ENCODE assay signal across 9 cellular contexts in the genomic region with DNA sequence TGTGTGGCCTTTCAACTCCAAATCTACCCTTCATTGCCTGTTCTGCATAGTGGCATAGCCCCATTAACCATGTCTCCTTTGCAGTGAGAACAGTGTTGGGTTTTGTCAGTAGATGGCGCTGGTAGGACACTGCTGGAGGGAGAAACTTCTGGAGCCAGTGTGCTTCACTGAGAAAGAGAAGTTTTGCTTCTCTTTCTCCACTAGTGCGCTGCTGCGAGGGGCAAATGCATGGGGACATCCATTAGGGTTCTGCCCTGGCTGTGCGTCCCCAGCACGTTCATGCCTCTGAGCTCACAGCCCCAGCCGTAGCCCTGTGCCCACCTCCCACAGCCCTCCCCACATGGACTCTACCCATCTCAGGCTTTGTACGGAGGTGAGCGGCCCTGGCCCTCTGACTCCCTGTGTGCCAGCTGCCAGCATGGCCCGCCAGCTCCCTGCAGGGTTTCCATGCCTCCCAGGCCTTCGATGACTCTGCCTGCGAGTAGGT. TPM values are rescaled to one million over a fixed set of nuclear protein-coding genes. Genes with fewer than 3 reads are reported as not detected.
A peak's percentile ranks its signal among the peaks of the same experiment; 100 is the strongest.
DNase-seq lines count a peak whose midpoint lies in the region; ATAC-seq and TF ChIP-seq lines count a peak whose summit lies in the region.
"Had no signal": no experiment of that assay in that cellular context is flagged by ENCODE, and none has a peak within 500 bp of the region (broad histone marks: within the 10 kb centered on the region; RNA-seq: fewer than 3 reads in every experiment).

No MANE protein-coding gene starts in this region.

- H3K27me3 ChIP-seq in OCI-LY1 (ENCODE audit: insufficient read depth, low read length), result no peaks in the 10 kb centered on the region; the same call in 1 of the 2 replicates
- H3K27me3 ChIP-seq in esophagus muscularis mucosa, result no peaks in the 10 kb centered on the region

- no peak overlapping the region for H3K27ac Mint-ChIP-seq in natural killer cell
- H3K27ac Mint-ChIP-seq: activated naive CD4-positive, alpha-beta T cell treated with anti-CD3 and anti-CD28 coated beads, Interleukin-2, amount 50 U/mL, for 24 hours had no signal

- H3K4me3 Mint-ChIP-seq in natural killer cell, result no peak overlapping the region
- H3K4me3 Mint-ChIP-seq: activated naive CD4-positive, alpha-beta T cell treated with anti-CD3 and anti-CD28 coated beads, Interleukin-2, amount 50 U/mL, for 24 hours had no signal

- no peaks in the 10 kb centered on the region for H3K9me2 ChIP-seq in OCI-LY1 (ENCODE audit: low read depth, low read length)

- no peak for TF ChIP-seq EP300 in esophagus muscularis mucosa (IDR thresholded peaks at IDR 0.05)

- 0 out of 2 replicates have a peak, but pooled peaks cover 3% of the 10 kb centered on the region for H3K9me3 ChIP-seq in OCI-LY1 (ENCODE audit: low read length)
- no peaks in the 10 kb centered on the region for H3K9me3 ChIP-seq in esophagus muscularis mucosa

- H3K9me3 Mint-ChIP-seq in natural killer cell, result no peaks in the 10 kb centered on the region
- H3K9me3 Mint-ChIP-seq: activated naive CD4-positive, alpha-beta T cell treated with anti-CD3 and anti-CD28 coated beads, Interleukin-2, amount 50 U/mL, for 24 hours had no signal

- no peaks in the 10 kb centered on the region; the same call in 1 of the 2 replicates for H3K36me3 ChIP-seq in OCI-LY1 (ENCODE audit: insufficient read depth, low read length)
- H3K36me3 ChIP-seq in esophagus muscularis mucosa, result no peaks in the 10 kb centered on the region

- no peak overlapping the region for H3K4me3 ChIP-seq in OCI-LY1 (ENCODE audit: low read depth, low read length, poor library complexity, severe bottlenecking)
- no peak overlapping the region for H3K4me3 ChIP-seq in esophagus muscularis mucosa

- DNase-seq in DMS 273 (lab: John Stamatoyannopoulos, UW; ENCODE audit: unreplicated experiment), result peak; percentile 100
- peak; percentile 48 for DNase-seq in HuH-7.5 (ENCODE audit: low spot score)
- DNase-seq in activated CD8-positive, alpha-beta memory T cell treated with anti-CD3 and anti-CD28 coated beads, Interleukin-2, amount 50 U/mL, for 48 hours, result peak; percentile 76
- no peak for DNase-seq in esophagus muscularis mucosa (ENCODE audit: extremely low spot score)
- peak; percentile 38 for DNase-seq in natural killer cell
- peak; percentile 74 for DNase-seq in stimulated activated naive CD8-positive, alpha-beta T cell treated with anti-CD3 and anti-CD28 coated beads, Interleukin-15, Interleukin-2, amounts not matched to agents 100 U/mL and 50 U/mL, for 24 hours

- H3K4me1 ChIP-seq in OCI-LY1 (ENCODE audit: insufficient read depth, low read length, severe bottlenecking) (no peaks in the 10 kb centered on the region), esophagus muscularis mucosa (peaks cover 0 to 5% (median 4%) of the 10 kb centered on the region in 4 donors)

- 46% methylated on average over 11 of the region's 11 CpGs for WGBS in esophagus muscularis mucosa

- TF ChIP-seq CTCF in OCI-LY1 (IDR thresholded peaks at IDR 0.05; ENCODE audit: low read length) (peak; percentile 96), esophagus muscularis mucosa (IDR thresholded peaks at IDR 0.05) (peak; percentile 71 to 81 (median 81)), natural killer cell (IDR thresholded peaks at IDR 0.05) (peak; percentile 82)

- no peak overlapping the region for H2AFZ ChIP-seq in OCI-LY1 (ENCODE audit: low read length)

- ATAC-seq in natural killer cell, result peak; percentile 81 to 97 (median 86)
- ATAC-seq in stimulated activated naive CD8-positive, alpha-beta T cell treated with anti-CD3 and anti-CD28 coated beads, Interleukin-15, Interleukin-2, amounts not matched to agents 100 U/mL and 50 U/mL, for 24 hours, result peak; percentile 81
- ATAC-seq in HG03025 (IDR thresholded peaks at IDR 0.05; ENCODE audit: low FRiP score, unreplicated experiment), result no peak

- H3K79me2 ChIP-seq in OCI-LY1 (ENCODE audit: insufficient read depth, low read length), result no peaks in the 10 kb centered on the region

- H3K27me3 Mint-ChIP-seq in natural killer cell (ENCODE audit: low read depth in 2 of 2), result peaks cover under 1 to 5% of the 10 kb centered on the region in 2 donors
- H3K27me3 Mint-ChIP-seq: activated naive CD4-positive, alpha-beta T cell treated with anti-CD3 and anti-CD28 coated beads, Interleukin-2, amount 50 U/mL, for 24 hours had no signal

- no peaks in the 10 kb centered on the region for H3K36me3 Mint-ChIP-seq in natural killer cell
- H3K36me3 Mint-ChIP-seq: activated naive CD4-positive, alpha-beta T cell treated with anti-CD3 and anti-CD28 coated beads, Interleukin-2, amount 50 U/mL, for 24 hours had no signal

- no peak overlapping the region for H3K9ac ChIP-seq in OCI-LY1 (ENCODE audit: low read length)

- H4K20me1 ChIP-seq in OCI-LY1 (ENCODE audit: insufficient read depth, low read length), result no peaks in the 10 kb centered on the region

- H3F3A ChIP-seq in OCI-LY1 (ENCODE audit: insufficient read depth, low read length), result no peaks in the 10 kb centered on the region

- intact Hi-C loops in esophagus muscularis mucosa (cut with DNase I) (loop anchor here (2.0 to 10.0 kb wide), 3 partner anchors 162 to 340 kb away; no protein-coding TSS in a partner anchor), natural killer cell (cut with micrococcal nuclease) (loop anchor here (1.0 to 2.0 kb wide), 3 partner anchors 57 to 340 kb away; no protein-coding TSS in a partner anchor)

- H3K4me2 ChIP-seq in OCI-LY1 (ENCODE audit: low read length), result no peak overlapping the region

- no peak overlapping the region for H3K27ac ChIP-seq in OCI-LY1 (ENCODE audit: low read depth, low read length, poor library complexity, severe bottlenecking)
- H3K27ac ChIP-seq in esophagus muscularis mucosa (replicated peaks in 1 of 4), result no peak overlapping the region

- no peak for TF ChIP-seq POLR2A in esophagus muscularis mucosa (IDR thresholded peaks at IDR 0.05; ENCODE audit: low read depth)

- H3K4me1 Mint-ChIP-seq in natural killer cell, result no peaks in the 10 kb centered on the region
- H3K4me1 Mint-ChIP-seq: activated naive CD4-positive, alpha-beta T cell treated with anti-CD3 and anti-CD28 coated beads, Interleukin-2, amount 50 U/mL, for 24 hours had no signal

RNA-seq across cellular contexts. Expression of gene RIMS3, which starts 53.1 kb away (rescaled TPM):
- total RNA-seq in esophagus muscularis mucosa, result 10 to 100 TPM in 2 of 4 donors, 1 to 10 TPM in 2; 5.4 to 15.7 (median 9.2) TPM
- total RNA-seq in natural killer cell, result 1 to 10 TPM in 2 of 3 donors, under 1 TPM in 1; 0.56 to 2.1 (median 1.1) TPM
